In the genomic region with DNA sequence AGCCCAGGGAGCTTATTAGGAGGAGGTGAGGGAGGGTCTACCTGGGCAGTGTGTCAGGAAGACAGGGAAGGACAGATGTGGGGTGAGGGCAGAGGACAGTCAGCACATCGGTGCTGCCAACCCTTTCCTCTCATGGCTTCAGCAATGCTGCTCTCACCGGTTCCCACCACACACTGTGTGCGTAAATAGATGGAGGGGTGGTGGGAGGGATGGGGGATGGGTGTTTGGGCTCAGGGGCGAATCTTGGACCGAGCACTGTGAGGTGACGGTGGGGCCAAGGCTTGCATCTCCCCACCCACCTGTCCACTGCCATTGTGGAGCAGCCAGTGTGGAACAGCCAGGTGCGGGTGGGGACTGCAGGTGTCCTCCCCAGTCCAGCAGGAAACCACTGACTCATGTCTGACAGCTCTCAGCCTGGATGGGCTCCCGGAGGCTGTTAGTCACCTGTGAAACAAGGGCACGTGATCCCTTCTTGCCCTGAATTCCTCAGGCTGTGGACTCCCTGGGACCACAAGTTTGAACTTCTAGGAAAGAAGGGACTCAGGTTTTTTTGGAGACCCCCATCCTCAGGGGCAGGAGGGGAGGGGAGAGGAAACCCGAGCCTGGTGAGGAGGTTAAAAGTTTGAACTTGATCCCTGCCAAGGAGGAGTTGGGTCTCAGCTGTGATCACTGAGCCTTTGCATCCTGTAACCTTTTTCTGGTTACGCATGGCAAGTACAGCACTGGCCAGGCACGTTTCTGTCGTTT, we compare ENCODE assay signal across 10 cellular contexts. TPM values are rescaled to one million over a fixed set of nuclear protein-coding genes. Genes with fewer than 3 reads are reported as not detected.
A peak's percentile ranks its signal among the peaks of the same experiment; 100 is the strongest.
DNase-seq lines count a peak whose midpoint lies in the region; ATAC-seq, FAIRE-seq and TF ChIP-seq lines count a peak whose summit lies in the region.
"Had no signal": no experiment of that assay in that cellular context is flagged by ENCODE, and none has a peak within 500 bp of the region (broad histone marks: within the 10 kb centered on the region; RNA-seq: fewer than 3 reads in every experiment).

No MANE protein-coding gene starts in this region.

- H3K27ac Mint-ChIP-seq in activated CD4-positive, alpha-beta memory T cell treated with anti-CD3 and anti-CD28 coated beads, Interleukin-2, amount 10 ng/mL, durations not matched to agents 7 days and 5 days, result no peak overlapping the region
- H3K27ac Mint-ChIP-seq in natural killer cell treated with Interleukin-12 subunit alpha and Interleukin-12 subunit beta and Interleukin-15 and Interleukin-18, amount 100 ng/mL, for 72 hours, result no peak overlapping the region

- H3K36me3 ChIP-seq in GM06990 (ENCODE audit: control insufficient read depth, insufficient read depth, low read length) (no peaks in the 10 kb centered on the region), MG63 (no peaks in the 10 kb centered on the region), pancreas (no peaks in the 10 kb centered on the region)

- H3K27me3 ChIP-seq in GM06990 (replicated peaks; ENCODE audit: control insufficient read depth, insufficient read depth, low read length), result no peaks in the 10 kb centered on the region
- H3K27me3 ChIP-seq in MG63, result no peaks in the 10 kb centered on the region
- no peaks in the 10 kb centered on the region for H3K27me3 ChIP-seq in pancreas

- TF ChIP-seq CTCF in GM06990 (IDR thresholded peaks at IDR 0.05; ENCODE audit: insufficient read depth, low read length, poor library complexity, severe bottlenecking) (no peak), choroid plexus epithelial cell (conservative IDR thresholded peaks at IDR 0.05; ENCODE audit: low read depth, low read length) (no peak), pancreas (IDR thresholded peaks at IDR 0.05) (no peak)

- H3K9me3 Mint-ChIP-seq in activated CD4-positive, alpha-beta memory T cell treated with anti-CD3 and anti-CD28 coated beads, Interleukin-2, amount 10 ng/mL, durations not matched to agents 7 days and 5 days, result no peaks in the 10 kb centered on the region
- no peaks in the 10 kb centered on the region for H3K9me3 Mint-ChIP-seq in natural killer cell treated with Interleukin-12 subunit alpha and Interleukin-12 subunit beta and Interleukin-15 and Interleukin-18, amount 100 ng/mL, for 72 hours
- H3K9me3 Mint-ChIP-seq: activated naive CD4-positive, alpha-beta T cell treated with anti-CD3 and anti-CD28 coated beads, Interleukin-2, amount 50 U/mL, for 72 hours had no signal

- H3K4me1 Mint-ChIP-seq in activated CD4-positive, alpha-beta memory T cell treated with anti-CD3 and anti-CD28 coated beads, Interleukin-2, amount 10 ng/mL, durations not matched to agents 7 days and 5 days, result no peaks in the 10 kb centered on the region
- no peaks in the 10 kb centered on the region for H3K4me1 Mint-ChIP-seq in natural killer cell treated with Interleukin-12 subunit alpha and Interleukin-12 subunit beta and Interleukin-15 and Interleukin-18, amount 100 ng/mL, for 72 hours (ENCODE audit: low read depth in 2 of 2)

- H3K4me1 ChIP-seq in pancreas, result peaks cover 21 to 29% (median 28%) of the 10 kb centered on the region in 3 donors

- FAIRE-seq in pancreas (lab: Jason Lieb, UNC), result no peak
- FAIRE-seq: islet of Langerhans had no signal

- CTCF ChIA-PET in activated CD4-positive, alpha-beta memory T cell treated with anti-CD3 and anti-CD28 coated beads, Interleukin-2, amount 10 ng/mL, durations not matched to agents 7 days and 5 days (lab: Charles Lee), result no interaction called here

- H3K4me3 ChIP-seq in GM06990 (replicated peaks; ENCODE audit: low read depth, low read length) (no peak overlapping the region), MG63 (no peak overlapping the region), choroid plexus epithelial cell (ENCODE audit: low read depth, low read length) (no peak overlapping the region), pancreas (no peak overlapping the region)

- H3K4me3 Mint-ChIP-seq in activated CD4-positive, alpha-beta memory T cell treated with anti-CD3 and anti-CD28 coated beads, Interleukin-2, amount 10 ng/mL, durations not matched to agents 7 days and 5 days, result no peak overlapping the region
- no peak overlapping the region for H3K4me3 Mint-ChIP-seq in natural killer cell treated with Interleukin-12 subunit alpha and Interleukin-12 subunit beta and Interleukin-15 and Interleukin-18, amount 100 ng/mL, for 72 hours

- peak; percentile 83 to 91 (median 88) for ATAC-seq in pancreas
- ATAC-seq in natural killer cell treated with Interleukin-12 subunit alpha and Interleukin-12 subunit beta and Interleukin-15 and Interleukin-18, amount 100 ng/mL, for 72 hours, result no peak
- no peak for ATAC-seq in Right ventricle myocardium superior (ENCODE audit: poor library complexity)

- 31 to 35% methylated on average over 13 of the region's 13 CpGs for WGBS in pancreas, 2 donors

- DNase-seq in GM06990 (ENCODE audit: extremely low read depth, insufficient read length) (peak; percentile 39), MG63 (peak; percentile 75), choroid plexus epithelial cell (ENCODE audit: low read depth) (peak; percentile 62), pancreas (peak; percentile 81 to 92 (median 87)), foreskin melanocyte (no peak), Right ventricle myocardium superior (no peak)
- no peak for DNase-seq in activated CD4-positive, alpha-beta memory T cell treated with anti-CD3 and anti-CD28 coated beads, Interleukin-2, amount 10 ng/mL, durations not matched to agents 7 days and 5 days
- no peak for DNase-seq in natural killer cell treated with Interleukin-12 subunit alpha and Interleukin-12 subunit beta and Interleukin-15 and Interleukin-18, amount 100 ng/mL, for 72 hours (ENCODE audit: low spot score)

- H3K27me3 Mint-ChIP-seq in activated CD4-positive, alpha-beta memory T cell treated with anti-CD3 and anti-CD28 coated beads, Interleukin-2, amount 10 ng/mL, durations not matched to agents 7 days and 5 days, result peaks cover 7% of the 10 kb centered on the region
- H3K27me3 Mint-ChIP-seq in natural killer cell treated with Interleukin-12 subunit alpha and Interleukin-12 subunit beta and Interleukin-15 and Interleukin-18, amount 100 ng/mL, for 72 hours, result peaks cover 0 to 5% of the 10 kb centered on the region in 2 donors

- H3K36me3 Mint-ChIP-seq in activated CD4-positive, alpha-beta memory T cell treated with anti-CD3 and anti-CD28 coated beads, Interleukin-2, amount 10 ng/mL, durations not matched to agents 7 days and 5 days (ENCODE audit: low read depth), result no peaks in the 10 kb centered on the region
- H3K36me3 Mint-ChIP-seq in natural killer cell treated with Interleukin-12 subunit alpha and Interleukin-12 subunit beta and Interleukin-15 and Interleukin-18, amount 100 ng/mL, for 72 hours, result no peaks in the 10 kb centered on the region
- H3K36me3 Mint-ChIP-seq: activated naive CD4-positive, alpha-beta T cell treated with anti-CD3 and anti-CD28 coated beads, Interleukin-2, amount 50 U/mL, for 72 hours had no signal

- peak overlapping the region; percentile 28 to 84 (median 56) for H3K27ac ChIP-seq in pancreas

- H3K9me3 ChIP-seq in MG63 (no peaks in the 10 kb centered on the region), pancreas (no peaks in the 10 kb centered on the region)

- intact Hi-C loops in pancreas (cut with DNase I), result no loop called here
- intact Hi-C loops in Right ventricle myocardium superior (cut with DNase I), result no loop called here

- POLR2A ChIA-PET in activated CD4-positive, alpha-beta memory T cell treated with anti-CD3 and anti-CD28 coated beads, Interleukin-2, amount 10 ng/mL, durations not matched to agents 7 days and 5 days (lab: Charles Lee), result no interaction called here

RNA-seq across cellular contexts. Expression of gene SMPD3, which starts 42.7 kb away (rescaled TPM):
- total RNA-seq in MG63 (2014; rRNA removed; shearing (Covaris generic); ENCODE audit: low replicate concordance), result not detected in 2 replicates
- 1 to 10 TPM in 5 of 6 donors, under 1 TPM in 1; 0.83 to 5.5 (median 1.9) TPM for total RNA-seq in pancreas
- polyA plus RNA-seq in pancreas, result 1 to 10 TPM; 2.8 to 3.3 TPM
- total RNA-seq in activated CD4-positive, alpha-beta memory T cell treated with anti-CD3 and anti-CD28 coated beads, Interleukin-2, amount 10 ng/mL, durations not matched to agents 7 days and 5 days, result under 1 TPM; 0.38 to 0.53 TPM
- 1 to 10 TPM in 1 of 2 donors, under 1 TPM in 1; 0.26 to 1.9 TPM for total RNA-seq in natural killer cell treated with Interleukin-12 subunit alpha and Interleukin-12 subunit beta and Interleukin-15 and Interleukin-18, amount 100 ng/mL, for 72 hours
- 0.13 TPM for total RNA-seq in Right ventricle myocardium superior

RNA-seq across cellular contexts. Expression of gene ZFP90, which starts 48.1 kb away (rescaled TPM):
- 2.8 and 6.3 TPM in 2 replicates for total RNA-seq in MG63 (2014; rRNA removed; shearing (Covaris generic); ENCODE audit: low replicate concordance)
- total RNA-seq in pancreas (10 to 100 TPM in 2 of 6 donors, 1 to 10 TPM in 4; 8.2 to 15.3 (median 9.5) TPM), Right ventricle myocardium superior (10.3 TPM)
- 1 to 10 TPM; 5.4 to 9.2 TPM for polyA plus RNA-seq in pancreas
- total RNA-seq in activated CD4-positive, alpha-beta memory T cell treated with anti-CD3 and anti-CD28 coated beads, Interleukin-2, amount 10 ng/mL, durations not matched to agents 7 days and 5 days, result 10 to 100 TPM; 35.2 to 36.5 TPM
- total RNA-seq in natural killer cell treated with Interleukin-12 subunit alpha and Interleukin-12 subunit beta and Interleukin-15 and Interleukin-18, amount 100 ng/mL, for 72 hours, result 10 to 100 TPM; 21.5 to 29.8 TPM

Comparison
In these comparisons a context has a peak if more than half of its experiments do, and no peak if none do; other contexts are left out.
1. DNase-seq: peak in GM06990 (single experiment), MG63 (single experiment), choroid plexus epithelial cell (single experiment) and pancreas (6 of 6); none in activated CD4-positive, alpha-beta memory T cell treated with anti-CD3 and anti-CD28 coated beads, Interleukin-2, amount 10 ng/mL, durations not matched to agents 7 days and 5 days (single experiment), foreskin melanocyte (single experiment), natural killer cell treated with Interleukin-12 subunit alpha and Interleukin-12 subunit beta and Interleukin-15 and Interleukin-18, amount 100 ng/mL, for 72 hours (single experiment) and Right ventricle myocardium superior (single experiment).
2. ATAC-seq: peak in pancreas (4 of 4); none in natural killer cell treated with Interleukin-12 subunit alpha and Interleukin-12 subunit beta and Interleukin-15 and Interleukin-18, amount 100 ng/mL, for 72 hours (0 of 2) and Right ventricle myocardium superior (single experiment).